In the genomic region with DNA sequence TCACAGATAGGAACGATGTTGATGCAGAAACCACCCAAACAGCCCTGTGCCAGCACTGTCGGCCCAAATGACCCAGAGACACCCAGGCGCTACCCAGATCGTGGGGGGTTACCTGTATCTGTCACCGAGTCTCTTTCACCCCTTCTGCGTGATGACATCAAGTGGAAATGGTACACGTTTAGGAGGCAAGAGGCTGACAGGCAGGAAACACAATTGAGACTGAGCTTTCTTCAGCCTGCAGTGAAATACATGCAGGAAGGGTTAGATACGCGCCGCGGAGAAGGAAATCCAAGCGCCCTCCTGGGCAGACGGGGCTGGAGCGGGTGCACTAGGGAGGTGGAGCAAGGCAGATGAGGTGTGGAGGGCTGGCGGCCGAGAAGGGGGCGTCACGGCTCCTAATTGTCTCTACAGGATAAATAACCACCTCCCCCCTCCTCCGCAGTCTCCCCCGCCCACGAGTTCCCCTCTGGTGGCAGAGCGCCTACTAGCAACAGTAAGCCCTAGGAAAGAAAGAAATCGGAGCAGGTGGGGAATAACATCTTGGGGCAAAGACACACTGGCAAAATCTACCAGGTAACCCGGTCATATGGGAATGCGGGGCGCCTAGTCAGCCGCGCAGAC, we compare ENCODE assay signal across 8 cellular contexts. TPM values are rescaled to one million over a fixed set of nuclear protein-coding genes. Genes with fewer than 3 reads are reported as not detected.
DNase-seq lines count a peak whose midpoint lies in the region; ATAC-seq and TF ChIP-seq lines count a peak whose summit lies in the region.

A gene with protein sequence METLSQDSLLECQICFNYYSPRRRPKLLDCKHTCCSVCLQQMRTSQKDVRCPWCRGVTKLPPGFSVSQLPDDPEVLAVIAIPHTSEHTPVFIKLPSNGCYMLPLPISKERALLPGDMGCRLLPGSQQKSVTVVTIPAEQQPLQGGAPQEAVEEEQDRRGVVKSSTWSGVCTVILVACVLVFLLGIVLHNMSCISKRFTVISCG (minus strand): TSS at position 325 of the 621 bp plus-strand sequence. CDS start 76,544 bp downstream, outside the sequence.

- H3K4me1 ChIP-seq in left lung, result peaks cover 8 to 34% of the 10 kb centered on the region in 2 donors

- TF ChIP-seq CTCF in VCaP (conservative IDR thresholded peaks at IDR 0.05) (0 out of 2 replicates have a peak, but pooled peaks have one; percentile 16), left lung (IDR thresholded peaks at IDR 0.05) (no peak)

- peak; percentile 73 for DNase-seq in activated effector memory CD4-positive, alpha-beta T cell treated with anti-CD3 and anti-CD28 coated beads, Interleukin-2, amount 50 U/mL, for 16 hours
- DNase-seq in activated effector memory CD4-positive, alpha-beta T cell treated with Interleukin-2 at 50 U/mL for 16 hours, result no peak
- DNase-seq in left lung (peak in 1 of 2 donors; percentile 54), H4 (ENCODE audit: low spot score) (no peak)
- peak; percentile 26 to 41 (median 28) for DNase-seq in stimulated activated CD4-positive, alpha-beta T cell treated with anti-CD3 and anti-CD28 coated beads, TNF-alpha, amount 100 ng/mL, for 4 hours (ENCODE audit: low read depth in 3 of 3)

- peak within 1 kb of the TSS; percentile 64 to 73 for H3K4me3 ChIP-seq in left lung

- H3K27me3 Mint-ChIP-seq in dendritic cell treated with granulocyte-macrophage colony-stimulating factor and Interleukin-4, amounts not matched to agents 40 ng/mL and 50 ng/mL, for 4 days, result peaks cover 80% of the 10 kb centered on the region

- peak; percentile 3 for ATAC-seq in left lung
- no peak for ATAC-seq in HG03354 (IDR thresholded peaks at IDR 0.05; ENCODE audit: poor library complexity, severe bottlenecking, unreplicated experiment)

- no peak within 1 kb of the TSS for H3K27ac Mint-ChIP-seq in dendritic cell treated with granulocyte-macrophage colony-stimulating factor and Interleukin-4, amounts not matched to agents 40 ng/mL and 50 ng/mL, for 4 days

- H3K4me3 Mint-ChIP-seq in dendritic cell treated with granulocyte-macrophage colony-stimulating factor and Interleukin-4, amounts not matched to agents 40 ng/mL and 50 ng/mL, for 4 days, result peak within 1 kb of the TSS; percentile 83

- H3K9me3 Mint-ChIP-seq in dendritic cell treated with granulocyte-macrophage colony-stimulating factor and Interleukin-4, amounts not matched to agents 40 ng/mL and 50 ng/mL, for 4 days, result no peaks in the 10 kb centered on the region

- intact Hi-C loops in dendritic cell treated with granulocyte-macrophage colony-stimulating factor and Interleukin-4, amounts not matched to agents 40 ng/mL and 50 ng/mL, for 4 days (cut with micrococcal nuclease), result no loop called here
- intact Hi-C loops in left lung (cut with DNase I), result loop anchor here in 1 of 2 donors (10.0 kb wide), 2 partner anchors 148 to 268 kb away; no protein-coding TSS in a partner anchor

- H3K27me3 ChIP-seq in left lung, result peaks cover 0 to 69% of the 10 kb centered on the region in 2 donors

- no peaks in the 10 kb centered on the region for H3K36me3 ChIP-seq in left lung

- H3K9me3 ChIP-seq in left lung, result no peaks in the 10 kb centered on the region

- H3K27ac ChIP-seq in VCaP (peak within 1 kb of the TSS; percentile 66), left lung (peak within 1 kb of the TSS; percentile 65 to 69)

- peaks cover 16% of the 10 kb centered on the region for H3K4me1 Mint-ChIP-seq in dendritic cell treated with granulocyte-macrophage colony-stimulating factor and Interleukin-4, amounts not matched to agents 40 ng/mL and 50 ng/mL, for 4 days (ENCODE audit: low read depth)

- H3K36me3 Mint-ChIP-seq in dendritic cell treated with granulocyte-macrophage colony-stimulating factor and Interleukin-4, amounts not matched to agents 40 ng/mL and 50 ng/mL, for 4 days (ENCODE audit: low read depth), result no peaks in the 10 kb centered on the region

RNA-seq across cellular contexts. Expression of the gene that starts here (rescaled TPM):
- total RNA-seq in left lung, result 10 to 100 TPM; 11.0 to 15.5 TPM
- 4.7 and 4.8 TPM in 2 replicates for total RNA-seq in H4 (2014; rRNA removed; shearing (Covaris generic))

Comparison
In these comparisons a context has a peak if more than half of its experiments do, and no peak if none do; other contexts are left out.
1. DNase-seq: peak in activated effector memory CD4-positive, alpha-beta T cell treated with anti-CD3 and anti-CD28 coated beads, Interleukin-2, amount 50 U/mL, for 16 hours (single experiment) and stimulated activated CD4-positive, alpha-beta T cell treated with anti-CD3 and anti-CD28 coated beads, TNF-alpha, amount 100 ng/mL, for 4 hours (3 of 3); none in activated effector memory CD4-positive, alpha-beta T cell treated with Interleukin-2 at 50 U/mL for 16 hours (single experiment) and H4 (single experiment).